Comparison of ENCODE assay signal across 9 cellular contexts in genomic region chr4:95393821-95394220, GRCh38.
"Had no signal": no experiment of that assay in that cellular context is flagged by ENCODE, and none has a peak within 500 bp of the region (broad histone marks: within the 10 kb centered on the region; RNA-seq: fewer than 3 reads in every experiment).

No MANE protein-coding gene starts in this region.

- FAIRE-seq: H1, H54, HTR-8/SVneo, K562 had no signal

- H3K27ac Mint-ChIP-seq: GM23338 had no signal

- ATAC-seq: GM23338, HCT116, K562 had no signal

- H3K4me3 ChIP-seq: GM23338, HAP-1, K562 had no signal

- H3K9me3 Mint-ChIP-seq: GM23338 had no signal

- DNase-seq: IMR-90, KG1 had no signal

- H3K36me3 ChIP-seq: HAP-1 had no signal

- H3K4me3 Mint-ChIP-seq: GM23338 had no signal

- H3K9me3 ChIP-seq: HAP-1 had no signal
